ENCODE assay signal across 9 cellular contexts in genomic region chr7:17690030-17690429, GRCh38.
DNase-seq lines count a peak whose midpoint lies in the region; ATAC-seq, FAIRE-seq and TF ChIP-seq lines count a peak whose summit lies in the region.
"Had no signal": no experiment of that assay in that cellular context is flagged by ENCODE, and none has a peak within 500 bp of the region (broad histone marks: within the 10 kb centered on the region; RNA-seq: fewer than 3 reads in every experiment).

No MANE protein-coding gene starts in this region.

- no peaks in the 10 kb centered on the region for H3K79me2 ChIP-seq in HepG2 (ENCODE audit: insufficient read depth, low read length)

- no peak for TF ChIP-seq RAD21 in HepG2 (CRISPR knock-in tag; IDR thresholded peaks at IDR 0.05)

- no peaks in the 10 kb centered on the region for H3K9me3 ChIP-seq in HepG2 (ENCODE audit: low read length)

- DNase-seq in GM12865 (ENCODE audit: low read depth), result peak; percentile 38
- DNase-seq in SIG-M5 (lab: John Stamatoyannopoulos, UW), result peak; percentile 89
- no peak for DNase-seq in HepG2 (ENCODE audit: low spot score)
- no peak for DNase-seq in midbrain (lab: John Stamatoyannopoulos, UW)
- no peak for DNase-seq in posterior vena cava (ENCODE audit: low spot score)
- no peak for DNase-seq in H7

- WGBS in HepG2 (ENCODE audit: low lambda C conversion rate), result 33% methylated on average over 3 of the region's 4 CpGs

- no peaks in the 10 kb centered on the region for H3K4me1 ChIP-seq in HepG2 (ENCODE audit: insufficient read depth, low read length)

- H4K20me1 ChIP-seq in HepG2 (ENCODE audit: insufficient read depth, low read length), result no peaks in the 10 kb centered on the region

- CTCF ChIA-PET in HepG2 (lab: Yijun Ruan, JAX; ENCODE audit: low intra/inter-chr PET ratio, low total read pairs), result no interaction called here

- H3K4me2 ChIP-seq in HepG2 (ENCODE audit: low read depth, low read length), result no peak overlapping the region

- TF ChIP-seq EP300 in HepG2 (IDR thresholded peaks at IDR 0.05; ENCODE audit: low read depth in 2 of 2, low read length in 2 of 2) (no peak), HepG2 (CRISPR knock-in tag; IDR thresholded peaks at IDR 0.05; ENCODE audit: borderline replicate concordance) (no peak)

- H3K36me3 ChIP-seq in HepG2 (replicated peaks in 1 of 2; ENCODE audit: control insufficient read depth in 1 of 2, insufficient read depth in 2 of 2, low read length in 2 of 2), result no peaks in the 10 kb centered on the region
- H3K36me3 ChIP-seq in H7 (replicated peaks; ENCODE audit: control insufficient read depth, insufficient read depth, low read length), result no peaks in the 10 kb centered on the region

- H3K27me3 ChIP-seq in HepG2 (ENCODE audit: control insufficient read depth in 1 of 2, insufficient read depth in 2 of 2, low read length in 2 of 2), result no peaks in the 10 kb centered on the region
- H3K27me3 ChIP-seq in H7 (ENCODE audit: control insufficient read depth, insufficient read depth, low read length), result no peaks in the 10 kb centered on the region

- no peak overlapping the region for H2AFZ ChIP-seq in HepG2 (ENCODE audit: low read length)

- H3K9ac ChIP-seq in HepG2 (ENCODE audit: insufficient read depth, low read depth, low read length), result no peak overlapping the region

- H3K4me3 ChIP-seq in GM12865 (ENCODE audit: low read depth, low read length), result no peak overlapping the region
- H3K4me3 ChIP-seq in HepG2 (replicated peaks in 1 of 3; ENCODE audit: insufficient read depth in 1 of 3, low read depth in 2 of 3, low read length in 3 of 3), result no peak overlapping the region
- no peak overlapping the region for H3K4me3 ChIP-seq in H7 (ENCODE audit: insufficient read depth, low read depth, low read length)

- intact Hi-C loops in HepG2 (cut with micrococcal nuclease; ENCODE audit: unreplicated experiment) (no loop called here), posterior vena cava (cut with DNase I) (no loop called here)

- H3K27ac ChIP-seq in HepG2 (ENCODE audit: extremely low read length, insufficient read depth, low read length), result no peak overlapping the region

- TF ChIP-seq CTCF in GM12865 (IDR thresholded peaks at IDR 0.05; ENCODE audit: insufficient read depth, low read depth, low read length, missing control alignments) (no peak), HepG2 (CRISPR knock-in tag; IDR thresholded peaks at IDR 0.05) (no peak)

- no TSS peak for BruUV-seq in HepG2 (replicated peaks; lab: Mats Ljungman, UMichigan)

- no peak for FAIRE-seq in HepG2 (lab: Jason Lieb, UNC)
- FAIRE-seq: H1 had no signal

- ATAC-seq in HG02884 (IDR thresholded peaks at IDR 0.05; ENCODE audit: unreplicated experiment) (peak; percentile 94), HepG2 (no peak)
- no peak for ATAC-seq in activated CD4-positive, CD25-positive, alpha-beta regulatory T cell treated with anti-CD3 and anti-CD28 coated beads, Interleukin-2, amount 50 U/mL, for 24 hours

- in situ Hi-C loops in HepG2 (cut with HindIII; ENCODE audit: extremely low pct_ligation_motif_present, low pct_unique_long_range_greater_than_20kb), result no loop called here

- POLR2A ChIA-PET in HepG2 (lab: Yijun Ruan, JAX), result no interaction called here

- TF ChIP-seq POLR2A in HepG2 (IDR thresholded peaks at IDR 0.05; ENCODE audit: insufficient read depth in 1 of 2, low read depth in 2 of 2, low read length in 2 of 2), result no peak

TF ChIP-seq in HepG2, 621 proteins besides CTCF, POLR2A, EP300 and RAD21 (continues in another document):
- TF ChIP-seq NFE2L2 (IDR thresholded peaks at IDR 0.05; ENCODE audit: low read length) (0 out of 2 replicates have a peak, but pooled peaks have one; percentile 7), HES4 (CRISPR knock-in tag; IDR thresholded peaks at IDR 0.05; ENCODE audit: borderline replicate concordance) (no peak), DNMT1 (CRISPR knock-in tag; IDR thresholded peaks at IDR 0.05) (no peak), ATF4 (CRISPR knock-in tag; IDR thresholded peaks at IDR 0.05) (peak in 1 of 2 experiments; percentile 67; a peak in 2 of 4 replicates), NFAT5 (CRISPR knock-in tag; IDR thresholded peaks at IDR 0.05) (no peak), ZNF879 (CRISPR knock-in tag; IDR thresholded peaks at IDR 0.05) (no peak), ADNP (CRISPR knock-in tag; IDR thresholded peaks at IDR 0.05) (no peak), ZNF619 (CRISPR knock-in tag; IDR thresholded peaks at IDR 0.05) (no peak), SATB2 (CRISPR knock-in tag; IDR thresholded peaks at IDR 0.05) (no peak), ZNF710 (CRISPR knock-in tag; IDR thresholded peaks at IDR 0.05; ENCODE audit: borderline replicate concordance) (no peak), SMARCC2 (IDR thresholded peaks at IDR 0.05) (no peak)

Comparison
In these comparisons a context has a peak if more than half of its experiments do, and no peak if none do; other contexts are left out.
1. DNase-seq: peak in GM12865 (single experiment) and SIG-M5 (single experiment); none in HepG2 (single experiment), midbrain (single experiment), posterior vena cava (single experiment) and H7 (single experiment).